In the genomic region with DNA sequence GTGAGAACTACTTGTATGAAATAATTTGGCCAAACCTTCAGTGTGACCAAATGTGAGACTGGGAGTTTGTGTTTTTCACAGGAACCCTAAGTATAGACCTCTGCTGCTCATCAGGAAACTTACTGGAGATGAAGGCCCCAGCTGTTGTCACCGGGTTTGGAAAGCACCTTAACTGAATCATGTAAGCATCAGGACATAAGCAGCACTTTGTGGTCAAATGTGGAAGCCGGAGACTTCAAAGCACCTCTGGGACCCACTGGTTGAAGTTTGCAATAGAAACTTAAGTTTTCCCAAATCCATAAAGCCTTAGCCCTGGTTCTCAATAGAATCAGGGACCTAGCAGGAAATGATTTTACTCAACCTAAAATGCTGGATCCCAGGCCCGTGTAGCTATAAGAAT, we compare ENCODE assay signal across 1 cellular context.
A peak's percentile ranks its signal among the peaks of the same experiment; 100 is the strongest.
TF ChIP-seq lines count a peak whose summit lies in the region.

No MANE protein-coding gene starts in this region.

TF ChIP-seq in HepG2, 621 proteins besides CTCF, POLR2A, EP300 and RAD21:
- no peak for TF ChIP-seq REXO4 (CRISPR knock-in tag; IDR thresholded peaks at IDR 0.05; ENCODE audit: borderline replicate concordance)
- TF ChIP-seq, protein P1, sequence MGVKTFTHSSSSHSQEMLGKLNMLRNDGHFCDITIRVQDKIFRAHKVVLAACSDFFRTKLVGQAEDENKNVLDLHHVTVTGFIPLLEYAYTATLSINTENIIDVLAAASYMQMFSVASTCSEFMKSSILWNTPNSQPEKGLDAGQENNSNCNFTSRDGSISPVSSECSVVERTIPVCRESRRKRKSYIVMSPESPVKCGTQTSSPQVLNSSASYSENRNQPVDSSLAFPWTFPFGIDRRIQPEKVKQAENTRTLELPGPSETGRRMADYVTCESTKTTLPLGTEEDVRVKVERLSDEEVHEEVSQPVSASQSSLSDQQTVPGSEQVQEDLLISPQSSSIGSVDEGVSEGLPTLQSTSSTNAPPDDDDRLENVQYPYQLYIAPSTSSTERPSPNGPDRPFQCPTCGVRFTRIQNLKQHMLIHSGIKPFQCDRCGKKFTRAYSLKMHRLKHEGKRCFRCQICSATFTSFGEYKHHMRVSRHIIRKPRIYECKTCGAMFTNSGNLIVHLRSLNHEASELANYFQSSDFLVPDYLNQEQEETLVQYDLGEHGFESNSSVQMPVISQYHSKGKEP (CRISPR knock-in tag; IDR thresholded peaks at IDR 0.05): 0 out of 2 replicates have a peak, but pooled peaks have one; percentile 17
- TF ChIP-seq KLF11 (CRISPR knock-in tag; IDR thresholded peaks at IDR 0.05): no peak
- TF ChIP-seq, protein P2, sequence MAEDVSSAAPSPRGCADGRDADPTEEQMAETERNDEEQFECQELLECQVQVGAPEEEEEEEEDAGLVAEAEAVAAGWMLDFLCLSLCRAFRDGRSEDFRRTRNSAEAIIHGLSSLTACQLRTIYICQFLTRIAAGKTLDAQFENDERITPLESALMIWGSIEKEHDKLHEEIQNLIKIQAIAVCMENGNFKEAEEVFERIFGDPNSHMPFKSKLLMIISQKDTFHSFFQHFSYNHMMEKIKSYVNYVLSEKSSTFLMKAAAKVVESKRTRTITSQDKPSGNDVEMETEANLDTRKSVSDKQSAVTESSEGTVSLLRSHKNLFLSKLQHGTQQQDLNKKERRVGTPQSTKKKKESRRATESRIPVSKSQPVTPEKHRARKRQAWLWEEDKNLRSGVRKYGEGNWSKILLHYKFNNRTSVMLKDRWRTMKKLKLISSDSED (CRISPR knock-in tag; IDR thresholded peaks at IDR 0.05): no peak
TF ChIP-seq in HepG2: peak in this region for 1.
